Comparison of ENCODE assay signal across 2 cellular contexts in the genomic region with DNA sequence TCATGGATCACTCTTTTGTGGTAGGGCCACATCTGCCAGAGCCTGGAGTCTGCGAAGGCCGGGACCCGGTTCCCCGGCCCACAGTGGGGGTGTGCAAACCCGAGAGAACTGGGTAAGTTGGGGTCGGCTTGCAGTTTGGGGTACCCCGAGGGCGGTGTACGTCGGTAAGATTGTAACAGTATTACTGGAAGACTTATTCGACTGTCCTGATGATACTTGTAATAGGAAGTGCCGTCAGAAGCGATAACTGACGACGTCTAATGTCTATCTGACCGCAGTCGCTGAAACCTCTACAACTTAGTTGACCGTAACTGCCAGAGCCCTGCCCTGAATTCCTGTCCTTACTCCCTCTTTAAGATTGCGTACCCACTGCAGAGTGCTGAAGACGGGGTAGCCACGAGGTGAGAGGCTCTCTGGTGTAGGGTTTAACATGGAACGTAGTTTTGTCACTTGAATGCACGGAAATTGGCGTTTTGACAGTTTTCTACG.
TF ChIP-seq lines count a peak whose summit lies in the region.

No MANE protein-coding gene starts in this region.

TF ChIP-seq in IMR-90, 13 proteins besides CTCF, POLR2A, EP300 and RAD21:
- no peak for TF ChIP-seq MAZ (IDR thresholded peaks at IDR 0.05; ENCODE audit: borderline replicate concordance, low read depth, low read length)
- TF ChIP-seq CHD1 (IDR thresholded peaks at IDR 0.05; ENCODE audit: low read depth, low read length) = no peak; the same call in 1 of the 2 replicates
- TF ChIP-seq MXI1 (IDR thresholded peaks at IDR 0.05; ENCODE audit: borderline replicate concordance, low read depth, low read length) = peak; percentile 63; the same call in 1 of the 2 replicates
- no peak for TF ChIP-seq FOS (IDR thresholded peaks at IDR 0.05; ENCODE audit: low read depth, low read length)
- TF ChIP-seq, protein P1, sequence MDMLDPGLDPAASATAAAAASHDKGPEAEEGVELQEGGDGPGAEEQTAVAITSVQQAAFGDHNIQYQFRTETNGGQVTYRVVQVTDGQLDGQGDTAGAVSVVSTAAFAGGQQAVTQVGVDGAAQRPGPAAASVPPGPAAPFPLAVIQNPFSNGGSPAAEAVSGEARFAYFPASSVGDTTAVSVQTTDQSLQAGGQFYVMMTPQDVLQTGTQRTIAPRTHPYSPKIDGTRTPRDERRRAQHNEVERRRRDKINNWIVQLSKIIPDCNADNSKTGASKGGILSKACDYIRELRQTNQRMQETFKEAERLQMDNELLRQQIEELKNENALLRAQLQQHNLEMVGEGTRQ (IDR thresholded peaks at IDR 0.05; ENCODE audit: low read depth, low read length) = no peak

TF ChIP-seq in K562, 482 proteins besides CTCF, POLR2A, EP300 and RAD21 (continues in another document):
- TF ChIP-seq RBFOX2 (IDR thresholded peaks at IDR 0.05; ENCODE audit: low read depth, low read length) (peak; percentile 62), CBFA2T3 (IDR thresholded peaks at IDR 0.05) (0 out of 2 replicates have a peak, but pooled peaks have one; percentile 0), PTBP1 (IDR thresholded peaks at IDR 0.05; ENCODE audit: low read depth, low read length) (0 out of 2 replicates have a peak, but pooled peaks have one; percentile 12), SREBF2 (CRISPR knock-in tag; IDR thresholded peaks at IDR 0.05) (0 out of 2 replicates have a peak, but pooled peaks have one; percentile 27), ZNF274 (IDR thresholded peaks at IDR 0.05; ENCODE audit: borderline replicate concordance, low read depth, low read length) (0 out of 2 replicates have a peak, but pooled peaks have one; percentile 25), ELF1 (tag; IDR thresholded peaks at IDR 0.05) (no peak), NFYB (IDR thresholded peaks at IDR 0.05; ENCODE audit: extremely low read depth, insufficient read length) (no peak), POLR2H (tag; IDR thresholded peaks at IDR 0.05; ENCODE audit: low read depth) (no peak), SP2 (IDR thresholded peaks at IDR 0.05; ENCODE audit: extremely low read depth, low read depth, low read length, poor library complexity, severe bottlenecking) (no peak), SMARCB1 (IDR thresholded peaks at IDR 0.05; ENCODE audit: insufficient read length, low read depth) (no peak), ZNF785 (CRISPR knock-in tag; IDR thresholded peaks at IDR 0.05) (no peak), KDM4B (IDR thresholded peaks at IDR 0.05; ENCODE audit: borderline replicate concordance in 2 of 2, low read depth in 1 of 2) (no peak), CBX8 (IDR thresholded peaks at IDR 0.05; ENCODE audit: borderline replicate concordance, extremely low read depth, low read depth, low read length, poor library complexity, severe bottlenecking) (no peak), XRCC3 (IDR thresholded peaks at IDR 0.05) (0 out of 2 replicates have a peak, but pooled peaks have one; percentile 30), MXI1 (IDR thresholded peaks at IDR 0.05; ENCODE audit: low read depth, low read length) (peak; percentile 67), PHB (CRISPR knock-in tag; IDR thresholded peaks at IDR 0.05) (0 out of 2 replicates have a peak, but pooled peaks have one; percentile 16), POLR2G (IDR thresholded peaks at IDR 0.05; ENCODE audit: low read depth, low read length) (peak; percentile 8; the same call in 1 of the 2 replicates), ZNF143 (CRISPR knock-in tag; IDR thresholded peaks at IDR 0.05) (no peak), SLC30A9 (CRISPR knock-in tag; IDR thresholded peaks at IDR 0.05) (no peak), TBP (optimal IDR thresholded peaks at IDR 0.05; ENCODE audit: low read depth, low read length) (no peak), CHD1 (IDR thresholded peaks at IDR 0.05; ENCODE audit: low read length) (peak; percentile 38), MCM7 (IDR thresholded peaks at IDR 0.05) (no peak), ZNF133 (CRISPR knock-in tag; IDR thresholded peaks at IDR 0.05) (no peak)
- TF ChIP-seq, protein P2, sequence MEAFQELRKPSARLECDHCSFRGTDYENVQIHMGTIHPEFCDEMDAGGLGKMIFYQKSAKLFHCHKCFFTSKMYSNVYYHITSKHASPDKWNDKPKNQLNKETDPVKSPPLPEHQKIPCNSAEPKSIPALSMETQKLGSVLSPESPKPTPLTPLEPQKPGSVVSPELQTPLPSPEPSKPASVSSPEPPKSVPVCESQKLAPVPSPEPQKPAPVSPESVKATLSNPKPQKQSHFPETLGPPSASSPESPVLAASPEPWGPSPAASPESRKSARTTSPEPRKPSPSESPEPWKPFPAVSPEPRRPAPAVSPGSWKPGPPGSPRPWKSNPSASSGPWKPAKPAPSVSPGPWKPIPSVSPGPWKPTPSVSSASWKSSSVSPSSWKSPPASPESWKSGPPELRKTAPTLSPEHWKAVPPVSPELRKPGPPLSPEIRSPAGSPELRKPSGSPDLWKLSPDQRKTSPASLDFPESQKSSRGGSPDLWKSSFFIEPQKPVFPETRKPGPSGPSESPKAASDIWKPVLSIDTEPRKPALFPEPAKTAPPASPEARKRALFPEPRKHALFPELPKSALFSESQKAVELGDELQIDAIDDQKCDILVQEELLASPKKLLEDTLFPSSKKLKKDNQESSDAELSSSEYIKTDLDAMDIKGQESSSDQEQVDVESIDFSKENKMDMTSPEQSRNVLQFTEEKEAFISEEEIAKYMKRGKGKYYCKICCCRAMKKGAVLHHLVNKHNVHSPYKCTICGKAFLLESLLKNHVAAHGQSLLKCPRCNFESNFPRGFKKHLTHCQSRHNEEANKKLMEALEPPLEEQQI (IDR thresholded peaks at IDR 0.05) = no peak
- TF ChIP-seq, protein P3, sequence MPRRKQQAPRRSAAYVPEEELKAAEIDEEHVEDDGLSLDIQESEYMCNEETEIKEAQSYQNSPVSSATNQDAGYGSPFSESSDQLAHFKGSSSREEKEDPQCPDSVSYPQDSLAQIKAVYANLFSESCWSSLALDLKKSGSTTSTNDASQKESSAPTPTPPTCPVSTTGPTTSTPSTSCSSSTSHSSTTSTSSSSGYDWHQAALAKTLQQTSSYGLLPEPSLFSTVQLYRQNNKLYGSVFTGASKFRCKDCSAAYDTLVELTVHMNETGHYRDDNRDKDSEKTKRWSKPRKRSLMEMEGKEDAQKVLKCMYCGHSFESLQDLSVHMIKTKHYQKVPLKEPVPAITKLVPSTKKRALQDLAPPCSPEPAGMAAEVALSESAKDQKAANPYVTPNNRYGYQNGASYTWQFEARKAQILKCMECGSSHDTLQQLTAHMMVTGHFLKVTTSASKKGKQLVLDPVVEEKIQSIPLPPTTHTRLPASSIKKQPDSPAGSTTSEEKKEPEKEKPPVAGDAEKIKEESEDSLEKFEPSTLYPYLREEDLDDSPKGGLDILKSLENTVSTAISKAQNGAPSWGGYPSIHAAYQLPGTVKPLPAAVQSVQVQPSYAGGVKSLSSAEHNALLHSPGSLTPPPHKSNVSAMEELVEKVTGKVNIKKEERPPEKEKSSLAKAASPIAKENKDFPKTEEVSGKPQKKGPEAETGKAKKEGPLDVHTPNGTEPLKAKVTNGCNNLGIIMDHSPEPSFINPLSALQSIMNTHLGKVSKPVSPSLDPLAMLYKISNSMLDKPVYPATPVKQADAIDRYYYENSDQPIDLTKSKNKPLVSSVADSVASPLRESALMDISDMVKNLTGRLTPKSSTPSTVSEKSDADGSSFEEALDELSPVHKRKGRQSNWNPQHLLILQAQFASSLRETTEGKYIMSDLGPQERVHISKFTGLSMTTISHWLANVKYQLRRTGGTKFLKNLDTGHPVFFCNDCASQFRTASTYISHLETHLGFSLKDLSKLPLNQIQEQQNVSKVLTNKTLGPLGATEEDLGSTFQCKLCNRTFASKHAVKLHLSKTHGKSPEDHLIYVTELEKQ (CRISPR knock-in tag; IDR thresholded peaks at IDR 0.05) = no peak
- TF ChIP-seq, protein P4, sequence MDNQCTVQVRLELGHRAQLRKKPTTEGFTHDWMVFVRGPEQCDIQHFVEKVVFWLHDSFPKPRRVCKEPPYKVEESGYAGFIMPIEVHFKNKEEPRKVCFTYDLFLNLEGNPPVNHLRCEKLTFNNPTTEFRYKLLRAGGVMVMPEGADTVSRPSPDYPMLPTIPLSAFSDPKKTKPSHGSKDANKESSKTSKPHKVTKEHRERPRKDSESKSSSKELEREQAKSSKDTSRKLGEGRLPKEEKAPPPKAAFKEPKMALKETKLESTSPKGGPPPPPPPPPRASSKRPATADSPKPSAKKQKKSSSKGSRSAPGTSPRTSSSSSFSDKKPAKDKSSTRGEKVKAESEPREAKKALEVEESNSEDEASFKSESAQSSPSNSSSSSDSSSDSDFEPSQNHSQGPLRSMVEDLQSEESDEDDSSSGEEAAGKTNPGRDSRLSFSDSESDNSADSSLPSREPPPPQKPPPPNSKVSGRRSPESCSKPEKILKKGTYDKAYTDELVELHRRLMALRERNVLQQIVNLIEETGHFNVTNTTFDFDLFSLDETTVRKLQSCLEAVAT (IDR thresholded peaks at IDR 0.05) = 0 out of 4 replicates have a peak, but pooled peaks have one; percentile 6 to 9
- TF ChIP-seq, protein P5, sequence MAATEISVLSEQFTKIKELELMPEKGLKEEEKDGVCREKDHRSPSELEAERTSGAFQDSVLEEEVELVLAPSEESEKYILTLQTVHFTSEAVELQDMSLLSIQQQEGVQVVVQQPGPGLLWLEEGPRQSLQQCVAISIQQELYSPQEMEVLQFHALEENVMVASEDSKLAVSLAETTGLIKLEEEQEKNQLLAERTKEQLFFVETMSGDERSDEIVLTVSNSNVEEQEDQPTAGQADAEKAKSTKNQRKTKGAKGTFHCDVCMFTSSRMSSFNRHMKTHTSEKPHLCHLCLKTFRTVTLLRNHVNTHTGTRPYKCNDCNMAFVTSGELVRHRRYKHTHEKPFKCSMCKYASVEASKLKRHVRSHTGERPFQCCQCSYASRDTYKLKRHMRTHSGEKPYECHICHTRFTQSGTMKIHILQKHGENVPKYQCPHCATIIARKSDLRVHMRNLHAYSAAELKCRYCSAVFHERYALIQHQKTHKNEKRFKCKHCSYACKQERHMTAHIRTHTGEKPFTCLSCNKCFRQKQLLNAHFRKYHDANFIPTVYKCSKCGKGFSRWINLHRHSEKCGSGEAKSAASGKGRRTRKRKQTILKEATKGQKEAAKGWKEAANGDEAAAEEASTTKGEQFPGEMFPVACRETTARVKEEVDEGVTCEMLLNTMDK (IDR thresholded peaks at IDR 0.05; ENCODE audit: borderline replicate concordance, insufficient read depth, low read depth, low read length, poor library complexity, severe bottlenecking) = no peak
- TF ChIP-seq, protein P6, sequence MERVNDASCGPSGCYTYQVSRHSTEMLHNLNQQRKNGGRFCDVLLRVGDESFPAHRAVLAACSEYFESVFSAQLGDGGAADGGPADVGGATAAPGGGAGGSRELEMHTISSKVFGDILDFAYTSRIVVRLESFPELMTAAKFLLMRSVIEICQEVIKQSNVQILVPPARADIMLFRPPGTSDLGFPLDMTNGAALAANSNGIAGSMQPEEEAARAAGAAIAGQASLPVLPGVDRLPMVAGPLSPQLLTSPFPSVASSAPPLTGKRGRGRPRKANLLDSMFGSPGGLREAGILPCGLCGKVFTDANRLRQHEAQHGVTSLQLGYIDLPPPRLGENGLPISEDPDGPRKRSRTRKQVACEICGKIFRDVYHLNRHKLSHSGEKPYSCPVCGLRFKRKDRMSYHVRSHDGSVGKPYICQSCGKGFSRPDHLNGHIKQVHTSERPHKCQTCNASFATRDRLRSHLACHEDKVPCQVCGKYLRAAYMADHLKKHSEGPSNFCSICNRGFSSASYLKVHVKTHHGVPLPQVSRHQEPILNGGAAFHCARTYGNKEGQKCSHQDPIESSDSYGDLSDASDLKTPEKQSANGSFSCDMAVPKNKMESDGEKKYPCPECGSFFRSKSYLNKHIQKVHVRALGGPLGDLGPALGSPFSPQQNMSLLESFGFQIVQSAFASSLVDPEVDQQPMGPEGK (CRISPR knock-in tag; IDR thresholded peaks at IDR 0.05; ENCODE audit: borderline replicate concordance) = 0 out of 2 replicates have a peak, but pooled peaks have one; percentile 69
- TF ChIP-seq, protein P7, sequence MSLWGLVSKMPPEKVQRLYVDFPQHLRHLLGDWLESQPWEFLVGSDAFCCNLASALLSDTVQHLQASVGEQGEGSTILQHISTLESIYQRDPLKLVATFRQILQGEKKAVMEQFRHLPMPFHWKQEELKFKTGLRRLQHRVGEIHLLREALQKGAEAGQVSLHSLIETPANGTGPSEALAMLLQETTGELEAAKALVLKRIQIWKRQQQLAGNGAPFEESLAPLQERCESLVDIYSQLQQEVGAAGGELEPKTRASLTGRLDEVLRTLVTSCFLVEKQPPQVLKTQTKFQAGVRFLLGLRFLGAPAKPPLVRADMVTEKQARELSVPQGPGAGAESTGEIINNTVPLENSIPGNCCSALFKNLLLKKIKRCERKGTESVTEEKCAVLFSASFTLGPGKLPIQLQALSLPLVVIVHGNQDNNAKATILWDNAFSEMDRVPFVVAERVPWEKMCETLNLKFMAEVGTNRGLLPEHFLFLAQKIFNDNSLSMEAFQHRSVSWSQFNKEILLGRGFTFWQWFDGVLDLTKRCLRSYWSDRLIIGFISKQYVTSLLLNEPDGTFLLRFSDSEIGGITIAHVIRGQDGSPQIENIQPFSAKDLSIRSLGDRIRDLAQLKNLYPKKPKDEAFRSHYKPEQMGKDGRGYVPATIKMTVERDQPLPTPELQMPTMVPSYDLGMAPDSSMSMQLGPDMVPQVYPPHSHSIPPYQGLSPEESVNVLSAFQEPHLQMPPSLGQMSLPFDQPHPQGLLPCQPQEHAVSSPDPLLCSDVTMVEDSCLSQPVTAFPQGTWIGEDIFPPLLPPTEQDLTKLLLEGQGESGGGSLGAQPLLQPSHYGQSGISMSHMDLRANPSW (CRISPR knock-in tag; IDR thresholded peaks at IDR 0.05) = no peak
- TF ChIP-seq, protein P8, sequence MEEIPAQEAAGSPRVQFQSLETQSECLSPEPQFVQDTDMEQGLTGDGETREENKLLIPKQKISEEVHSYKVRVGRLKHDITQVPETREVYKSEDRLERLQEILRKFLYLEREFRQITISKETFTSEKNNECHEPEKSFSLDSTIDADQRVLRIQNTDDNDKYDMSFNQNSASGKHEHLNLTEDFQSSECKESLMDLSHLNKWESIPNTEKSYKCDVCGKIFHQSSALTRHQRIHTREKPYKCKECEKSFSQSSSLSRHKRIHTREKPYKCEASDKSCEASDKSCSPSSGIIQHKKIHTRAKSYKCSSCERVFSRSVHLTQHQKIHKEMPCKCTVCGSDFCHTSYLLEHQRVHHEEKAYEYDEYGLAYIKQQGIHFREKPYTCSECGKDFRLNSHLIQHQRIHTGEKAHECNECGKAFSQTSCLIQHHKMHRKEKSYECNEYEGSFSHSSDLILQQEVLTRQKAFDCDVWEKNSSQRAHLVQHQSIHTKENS (CRISPR knock-in tag; IDR thresholded peaks at IDR 0.05) = no peak
- TF ChIP-seq, protein P9, sequence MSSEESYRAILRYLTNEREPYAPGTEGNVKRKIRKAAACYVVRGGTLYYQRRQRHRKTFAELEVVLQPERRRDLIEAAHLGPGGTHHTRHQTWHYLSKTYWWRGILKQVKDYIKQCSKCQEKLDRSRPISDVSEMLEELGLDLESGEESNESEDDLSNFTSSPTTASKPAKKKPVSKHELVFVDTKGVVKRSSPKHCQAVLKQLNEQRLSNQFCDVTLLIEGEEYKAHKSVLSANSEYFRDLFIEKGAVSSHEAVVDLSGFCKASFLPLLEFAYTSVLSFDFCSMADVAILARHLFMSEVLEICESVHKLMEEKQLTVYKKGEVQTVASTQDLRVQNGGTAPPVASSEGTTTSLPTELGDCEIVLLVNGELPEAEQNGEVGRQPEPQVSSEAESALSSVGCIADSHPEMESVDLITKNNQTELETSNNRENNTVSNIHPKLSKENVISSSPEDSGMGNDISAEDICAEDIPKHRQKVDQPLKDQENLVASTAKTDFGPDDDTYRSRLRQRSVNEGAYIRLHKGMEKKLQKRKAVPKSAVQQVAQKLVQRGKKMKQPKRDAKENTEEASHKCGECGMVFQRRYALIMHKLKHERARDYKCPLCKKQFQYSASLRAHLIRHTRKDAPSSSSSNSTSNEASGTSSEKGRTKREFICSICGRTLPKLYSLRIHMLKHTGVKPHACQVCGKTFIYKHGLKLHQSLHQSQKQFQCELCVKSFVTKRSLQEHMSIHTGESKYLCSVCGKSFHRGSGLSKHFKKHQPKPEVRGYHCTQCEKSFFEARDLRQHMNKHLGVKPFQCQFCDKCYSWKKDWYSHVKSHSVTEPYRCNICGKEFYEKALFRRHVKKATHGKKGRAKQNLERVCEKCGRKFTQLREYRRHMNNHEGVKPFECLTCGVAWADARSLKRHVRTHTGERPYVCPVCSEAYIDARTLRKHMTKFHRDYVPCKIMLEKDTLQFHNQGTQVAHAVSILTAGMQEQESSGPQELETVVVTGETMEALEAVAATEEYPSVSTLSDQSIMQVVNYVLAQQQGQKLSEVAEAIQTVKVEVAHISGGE (CRISPR knock-in tag; IDR thresholded peaks at IDR 0.05) = no peak
